ENCODE assay signal across 20 cellular contexts in the genomic region with DNA sequence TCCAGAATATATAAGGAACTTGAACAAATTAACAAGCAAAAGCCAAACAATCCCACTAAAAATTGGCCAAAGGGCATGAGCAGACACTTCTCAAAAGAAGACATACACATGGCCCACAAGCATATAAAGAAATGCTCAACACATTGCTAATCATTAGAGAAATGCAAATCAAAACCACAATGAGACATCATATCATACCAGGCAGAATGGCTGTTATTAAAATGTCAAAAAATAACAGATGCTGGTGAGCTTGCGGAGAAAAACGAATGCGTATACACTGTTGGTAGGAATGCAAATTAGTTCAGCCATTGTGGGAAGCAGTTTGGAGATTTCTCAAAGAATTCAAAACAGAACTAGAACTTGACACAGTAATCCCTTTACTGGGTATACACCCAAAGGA.
DNase-seq lines count a peak whose midpoint lies in the region; ATAC-seq and TF ChIP-seq lines count a peak whose summit lies in the region.
"Had no signal": no experiment of that assay in that cellular context is flagged by ENCODE, and none has a peak within 500 bp of the region (broad histone marks: within the 10 kb centered on the region; RNA-seq: fewer than 3 reads in every experiment).

No MANE protein-coding gene starts in this region.

- no peaks in the 10 kb centered on the region for H3K36me3 ChIP-seq in SK-N-MC (ENCODE audit: insufficient read depth, low read length)
- H3K36me3 ChIP-seq: BLaER1 had no signal

- CTCF ChIA-PET in GM10248 (lab: Yijun Ruan, JAX) = interaction anchor here (0.7 kb wide), 1 partner anchor 31 kb away, joined by 3 read pairs; no protein-coding TSS in a partner anchor

- H3K4me3 ChIP-seq in SK-N-MC = no peak overlapping the region
- H3K4me3 ChIP-seq: BLaER1, GM23338 had no signal

- ATAC-seq in HG02759 (IDR thresholded peaks at IDR 0.05; ENCODE audit: unreplicated experiment) = no peak
- ATAC-seq: GM23338, HCT116 had no signal

- peak overlapping the region; percentile 60 for H3K27ac ChIP-seq in SK-N-MC
- H3K27ac ChIP-seq: 22Rv1, BLaER1 had no signal

- H3K9me3 ChIP-seq in SK-N-MC (ENCODE audit: low read depth, low read length) = no peaks in the 10 kb centered on the region

- POLR2A ChIA-PET in GM10248 (lab: Yijun Ruan, JAX) = no interaction called here

- TF ChIP-seq CTCF in GM13976 (IDR thresholded peaks at IDR 0.05; ENCODE audit: borderline replicate concordance, control extremely low read depth, extremely low read depth, insufficient read depth, missing control alignments) (no peak), GM10248 (IDR thresholded peaks at IDR 0.05; ENCODE audit: control extremely low read depth, extremely low read depth, low read depth, missing control alignments) (no peak)

- in situ Hi-C loops in GM13976 (cut with MboI; ENCODE audit: low sequenced_read_pairs, unreplicated experiment) = no loop called here

- DNase-seq in EH (ENCODE audit: low read depth) (peak; percentile 24), NCI-H1048 (lab: John Stamatoyannopoulos, UW) (peak; percentile 5), SK-N-MC (ENCODE audit: low read depth, low spot score) (no peak), foreskin melanocyte (peak; percentile 23), GM13976 (ENCODE audit: low spot score) (no peak), GM10248 (ENCODE audit: extremely low spot score) (no peak), C1 segment of cervical spinal cord (lab: John Stamatoyannopoulos, UW) (no peak)
- DNase-seq: Calu3; CD4-positive, alpha-beta T cell; CD8-positive, alpha-beta memory T cell; DMS153; DND-41; EL; GDM1; H9 had no signal

- H3K9ac ChIP-seq in SK-N-MC (ENCODE audit: insufficient read length) = no peak overlapping the region
- H3K9ac ChIP-seq: BLaER1 had no signal

Comparison
In these comparisons a context has a peak if more than half of its experiments do, and no peak if none do; other contexts are left out.
1. DNase-seq: peak in EH (single experiment), NCI-H1048 (single experiment) and foreskin melanocyte (single experiment); none in SK-N-MC (single experiment), GM13976 (single experiment), GM10248 (single experiment) and C1 segment of cervical spinal cord (0 of 14).